ENCODE assay signal across 11 cellular contexts in genomic region chr7:55574062-55574717, GRCh38. TPM values are rescaled to one million over a fixed set of nuclear protein-coding genes. Genes with fewer than 3 reads are reported as not detected.
DNase-seq lines count a peak whose midpoint lies in the region; ATAC-seq and TF ChIP-seq lines count a peak whose summit lies in the region.
"Had no signal": no experiment of that assay in that cellular context is flagged by ENCODE, and none has a peak within 500 bp of the region (broad histone marks: within the 10 kb centered on the region; RNA-seq: fewer than 3 reads in every experiment).

No MANE protein-coding gene starts in this region.

- WGBS in gastroesophageal sphincter (ENCODE audit: low coverage in 1 of 2), 2 donors, result 4 to 7% methylated on average over 3 of the region's 3 CpGs

- no peak overlapping the region for H3K4me3 ChIP-seq in gastroesophageal sphincter

- TF ChIP-seq CTCF in activated B cell treated with CpG ODN at 0.5 μM for 24 hours (IDR thresholded peaks at IDR 0.05) (no peak), gastroesophageal sphincter (IDR thresholded peaks at IDR 0.05) (no peak)

- no peaks in the 10 kb centered on the region for H3K27me3 Mint-ChIP-seq in activated naive CD4-positive, alpha-beta T cell treated with anti-CD3 and anti-CD28 coated beads, Interleukin-2, amount 50 U/mL, for 24 hours
- no peaks in the 10 kb centered on the region for H3K27me3 Mint-ChIP-seq in activated B cell treated with CpG ODN at 0.5 μM for 24 hours

- TF ChIP-seq EP300 in gastroesophageal sphincter (IDR thresholded peaks at IDR 0.05), result no peak

- POLR2A ChIA-PET in activated B cell treated with CpG ODN at 0.5 μM for 24 hours (lab: Charles Lee), result interaction anchor here (0.6 to 13.2 kb wide), 10 partner anchors 10 to 500 kb away, joined by 3 to 651 read pairs (median 4); no protein-coding TSS in a partner anchor

- H3K4me1 Mint-ChIP-seq in activated naive CD4-positive, alpha-beta T cell treated with anti-CD3 and anti-CD28 coated beads, Interleukin-2, amount 50 U/mL, for 24 hours, result peaks cover 45% of the 10 kb centered on the region
- H3K4me1 Mint-ChIP-seq in activated B cell treated with CpG ODN at 0.5 μM for 24 hours, result peaks cover 33% of the 10 kb centered on the region

- no peak for TF ChIP-seq POLR2A in gastroesophageal sphincter (IDR thresholded peaks at IDR 0.05)

- peak overlapping the region in 3 of 4 donors; percentile 86 to 97 (median 90) for H3K27ac ChIP-seq in gastroesophageal sphincter

- no peaks in the 10 kb centered on the region for H3K9me3 Mint-ChIP-seq in activated naive CD4-positive, alpha-beta T cell treated with anti-CD3 and anti-CD28 coated beads, Interleukin-2, amount 50 U/mL, for 24 hours
- no peaks in the 10 kb centered on the region for H3K9me3 Mint-ChIP-seq in activated B cell treated with CpG ODN at 0.5 μM for 24 hours

- no peaks in the 10 kb centered on the region for H3K36me3 ChIP-seq in gastroesophageal sphincter

- H3K27me3 ChIP-seq in gastroesophageal sphincter, result no peaks in the 10 kb centered on the region

- CTCF ChIA-PET in activated B cell treated with CpG ODN at 0.5 μM for 24 hours (lab: Charles Lee), result interaction anchor here (2.0 to 2.2 kb wide), 2 partner anchors 19 to 22 kb away, joined by 6 to 7 read pairs; no protein-coding TSS in a partner anchor

- H3K27ac Mint-ChIP-seq in activated naive CD4-positive, alpha-beta T cell treated with anti-CD3 and anti-CD28 coated beads, Interleukin-2, amount 50 U/mL, for 24 hours, result peak overlapping the region; percentile 93
- peak overlapping the region; percentile 56 for H3K27ac Mint-ChIP-seq in activated B cell treated with CpG ODN at 0.5 μM for 24 hours

- peak overlapping the region; percentile 85 for H3K4me3 Mint-ChIP-seq in activated naive CD4-positive, alpha-beta T cell treated with anti-CD3 and anti-CD28 coated beads, Interleukin-2, amount 50 U/mL, for 24 hours
- H3K4me3 Mint-ChIP-seq in activated B cell treated with CpG ODN at 0.5 μM for 24 hours, result peak overlapping the region; percentile 70

- ATAC-seq in activated B cell treated with CpG ODN at 0.5 μM for 24 hours (ENCODE audit: low read depth) (no peak), gastroesophageal sphincter (no peak), HG03460 (IDR thresholded peaks at IDR 0.05; ENCODE audit: unreplicated experiment) (no peak)

- intact Hi-C loops in activated B cell treated with CpG ODN at 0.5 μM for 24 hours (cut with micrococcal nuclease), result loop anchor here (2.0 kb wide), 1 partner anchor 15 kb away; no protein-coding TSS in a partner anchor

- H3K4me1 ChIP-seq in gastroesophageal sphincter, result peaks cover 0 to 38% (median 22%) of the 10 kb centered on the region in 3 donors

- no peak for DNase-seq in activated naive CD4-positive, alpha-beta T cell (lab: John Stamatoyannopoulos, UW)
- no peak for DNase-seq in activated B cell treated with CpG ODN at 0.5 μM for 24 hours
- DNase-seq in superior temporal gyrus (ENCODE audit: extremely low spot score), result peak; percentile 4
- no peak for DNase-seq in nucleus accumbens (lab: John Stamatoyannopoulos, UW)
- no peak for DNase-seq in NCI-H1930 (lab: John Stamatoyannopoulos, UW)
- DNase-seq: activated CD8-positive, alpha-beta memory T cell treated with anti-CD3 and anti-CD28 coated beads for 24 hours; hippocampal formation; stimulated activated CD4-positive, alpha-beta T cell treated with anti-CD3 and anti-CD28 coated beads, Interleukin-4, amount 100 ng/mL, for 24 hours had no signal

- H3K36me3 Mint-ChIP-seq in activated naive CD4-positive, alpha-beta T cell treated with anti-CD3 and anti-CD28 coated beads, Interleukin-2, amount 50 U/mL, for 24 hours, result no peaks in the 10 kb centered on the region
- H3K36me3 Mint-ChIP-seq in activated B cell treated with CpG ODN at 0.5 μM for 24 hours (ENCODE audit: low read depth), result peaks cover 24% of the 10 kb centered on the region

- no peaks in the 10 kb centered on the region for H3K9me3 ChIP-seq in gastroesophageal sphincter

RNA-seq across cellular contexts. Expression of gene VOPP1, which starts 1.9 kb away (rescaled TPM):
- total RNA-seq in activated B cell treated with CpG ODN at 0.5 μM for 24 hours (403 and 438 TPM in 2 replicates), gastroesophageal sphincter (10 to 100 TPM; 20.5 to 51.6 (median 33.4) TPM)
